ENCODE assay signal across 10 cellular contexts in the genomic region with DNA sequence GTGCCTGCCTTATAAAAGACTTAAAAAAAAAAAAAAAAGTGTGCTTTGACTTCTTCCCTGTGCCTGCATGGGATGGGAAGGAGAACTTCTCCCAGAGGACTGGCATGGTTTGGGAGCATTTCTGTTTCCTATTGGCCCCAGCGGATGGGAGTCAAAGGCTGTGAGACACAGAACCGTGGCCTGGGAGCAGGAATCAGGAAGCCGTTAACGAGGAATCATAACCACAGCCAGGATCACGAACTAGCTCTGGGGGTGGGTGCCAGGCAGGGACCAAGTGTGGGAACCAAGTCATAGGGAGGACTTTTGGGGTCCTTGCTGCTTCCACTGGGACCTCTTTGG. TPM values are rescaled to one million over a fixed set of nuclear protein-coding genes. Genes with fewer than 3 reads are reported as not detected.
A peak's percentile ranks its signal among the peaks of the same experiment; 100 is the strongest.
DNase-seq lines count a peak whose midpoint lies in the region; ATAC-seq, FAIRE-seq and TF ChIP-seq lines count a peak whose summit lies in the region.
"Had no signal": no experiment of that assay in that cellular context is flagged by ENCODE, and none has a peak within 500 bp of the region (broad histone marks: within the 10 kb centered on the region; RNA-seq: fewer than 3 reads in every experiment).

No MANE protein-coding gene starts in this region.

- no peaks in the 10 kb centered on the region for H3K9me3 ChIP-seq in heart left ventricle
- no peaks in the 10 kb centered on the region for H3K9me3 ChIP-seq in prostate gland

- peak in 3 of 4 donors; percentile 27 to 64 (median 50) for ATAC-seq in heart left ventricle
- no peak for ATAC-seq in GM18520 (IDR thresholded peaks at IDR 0.05; ENCODE audit: unreplicated experiment)

- intact Hi-C loops in heart left ventricle (cut with DNase I) = no loop called here
- intact Hi-C loops in prostate gland (cut with DNase I) = no loop called here

- TF ChIP-seq POLR2A in heart left ventricle (IDR thresholded peaks at IDR 0.05) = no peak
- no peak for TF ChIP-seq POLR2A in prostate gland (IDR thresholded peaks at IDR 0.05)

- H3K27ac ChIP-seq in VCaP (peak overlapping the region; percentile 92), heart left ventricle (peak overlapping the region; percentile 53 to 93 (median 80)), prostate gland (peak overlapping the region; percentile 72 to 83)

- no peaks in the 10 kb centered on the region for H3K27me3 ChIP-seq in heart left ventricle
- H3K27me3 ChIP-seq in prostate gland (replicated peaks; ENCODE audit: insufficient read depth) = no peaks in the 10 kb centered on the region

- H3K36me3 ChIP-seq in heart left ventricle (peaks cover 0 to 3% (median 0%) of the 10 kb centered on the region in 9 donors), prostate gland (no peaks in the 10 kb centered on the region)

- TF ChIP-seq CTCF in VCaP (conservative IDR thresholded peaks at IDR 0.05) = no peak
- no peak for TF ChIP-seq CTCF in heart left ventricle (IDR thresholded peaks at IDR 0.05)
- TF ChIP-seq CTCF in prostate gland (IDR thresholded peaks at IDR 0.05) = no peak

- peak overlapping the region in 11 of 12 donors; percentile 15 to 64 (median 48) for H3K4me3 ChIP-seq in heart left ventricle
- H3K4me3 ChIP-seq in prostate gland = peak overlapping the region in 1 of 2 donors; percentile 8

- 18 to 26% (median 20%) methylated on average over 5 of the region's 5 CpGs for WGBS in heart left ventricle, 4 donors
- 0% methylated on average over 5 of the region's 5 CpGs for WGBS in prostate gland

- DNase-seq in DMS153 (lab: John Stamatoyannopoulos, UW) (peak; percentile 38), heart left ventricle (peak in 1 of 5 donors; percentile 45), prostate gland (ENCODE audit: low spot score) (no peak), anterior cingulate cortex (lab: John Stamatoyannopoulos, UW) (no peak), Ammon's horn (ENCODE audit: low spot score) (no peak), HTR-8/SVneo (ENCODE audit: insufficient read length, low spot score) (no peak)
- DNase-seq: NCI-H524 had no signal

- no peak for FAIRE-seq in HTR-8/SVneo (lab: Jason Lieb, UNC)
- FAIRE-seq: GM18507 had no signal

- H3K4me1 ChIP-seq in heart left ventricle (peaks cover 9 to 61% (median 37%) of the 10 kb centered on the region in 12 donors), prostate gland (replicated peaks) (peaks cover 14% of the 10 kb centered on the region)

RNA-seq across cellular contexts. Expression of a gene that starts 0.5 kb away (rescaled TPM):
- 10 to 100 TPM in 1 of 9 donors, 1 to 10 TPM in 6, under 1 TPM in 2; 0.31 to 11.9 (median 1.4) TPM for total RNA-seq in heart left ventricle
- polyA plus RNA-seq in heart left ventricle = 1 to 10 TPM in 1 of 2 donors, under 1 TPM in 1; 0.99 to 3.0 TPM
- total RNA-seq in prostate gland = 1 to 10 TPM; 2.1 to 9.3 TPM

RNA-seq across cellular contexts. Expression of a gene that starts 24.8 kb away (rescaled TPM):
- total RNA-seq in heart left ventricle (under 1 TPM in 1 of 9 donors, not detected in 8; 0.07 TPM), prostate gland (10 to 100 TPM in 1 of 2 donors, not detected in 1; 46.4 TPM)
- not detected for polyA plus RNA-seq in heart left ventricle

RNA-seq across cellular contexts. Expression of a gene that starts 37.8 kb away (rescaled TPM):
- 1 to 10 TPM in 2 of 9 donors, under 1 TPM in 6, not detected in 1; 0.09 to 8.7 (median 0.38) TPM for total RNA-seq in heart left ventricle
- under 1 TPM; 0.24 to 0.38 TPM for polyA plus RNA-seq in heart left ventricle
- 1 to 10 TPM; 1.7 to 3.0 TPM for total RNA-seq in prostate gland

RNA-seq across cellular contexts. Expression of a gene that starts 56.5 kb away (rescaled TPM):
- total RNA-seq in heart left ventricle (10 to 100 TPM in 2 of 9 donors, 1 to 10 TPM in 7; 1.4 to 60.5 (median 3.8) TPM), prostate gland (10 to 100 TPM in 1 of 2 donors, 1 to 10 TPM in 1; 9.7 to 14.4 TPM)
- 1 to 10 TPM; 1.3 to 4.6 TPM for polyA plus RNA-seq in heart left ventricle
